Comparison of ENCODE assay signal across 19 cellular contexts in genomic region chr1:17844146-17844826, GRCh38.
A peak's percentile ranks its signal among the peaks of the same experiment; 100 is the strongest.
DNase-seq lines count a peak whose midpoint lies in the region; ATAC-seq, FAIRE-seq and TF ChIP-seq lines count a peak whose summit lies in the region.
"Had no signal": no experiment of that assay in that cellular context is flagged by ENCODE, and none has a peak within 500 bp of the region (broad histone marks: within the 10 kb centered on the region; RNA-seq: fewer than 3 reads in every experiment).

No MANE protein-coding gene starts in this region.

- no peak for ATAC-seq in GM21367 (IDR thresholded peaks at IDR 0.05; ENCODE audit: unreplicated experiment)
- no peak for ATAC-seq in stimulated activated naive CD8-positive, alpha-beta T cell treated with anti-CD3 and anti-CD28 coated beads, Interleukin-15, amount 100 ng/mL, for 72 hours
- ATAC-seq: Panc1, Right ventricle myocardium inferior had no signal

- H3K27ac Mint-ChIP-seq in stimulated activated naive CD8-positive, alpha-beta T cell treated with anti-CD3 and anti-CD28 coated beads, Interleukin-15, amount 100 ng/mL, for 72 hours, result no peak overlapping the region

- no peak overlapping the region for H3K4me3 Mint-ChIP-seq in stimulated activated naive CD8-positive, alpha-beta T cell treated with anti-CD3 and anti-CD28 coated beads, Interleukin-15, amount 100 ng/mL, for 72 hours

- no peaks in the 10 kb centered on the region for H3K4me1 Mint-ChIP-seq in stimulated activated naive CD8-positive, alpha-beta T cell treated with anti-CD3 and anti-CD28 coated beads, Interleukin-15, amount 100 ng/mL, for 72 hours

- H3K9me3 Mint-ChIP-seq in stimulated activated naive CD8-positive, alpha-beta T cell treated with anti-CD3 and anti-CD28 coated beads, Interleukin-15, amount 100 ng/mL, for 72 hours, result peaks cover 5 to 7% of the 10 kb centered on the region in 2 donors

- TF ChIP-seq CTCF in epithelial cell of proximal tubule (conservative IDR thresholded peaks at IDR 0.05; ENCODE audit: low read depth, low read length), result peak; percentile 8

- peaks cover 34% of the 10 kb centered on the region for H3K27me3 Mint-ChIP-seq in stimulated activated naive CD8-positive, alpha-beta T cell treated with anti-CD3 and anti-CD28 coated beads, Interleukin-15, amount 100 ng/mL, for 72 hours

- FAIRE-seq in GM12891 (lab: Jason Lieb, UNC), result no peak
- FAIRE-seq: GM18507, HTR-8/SVneo had no signal

- H3K4me3 ChIP-seq in epithelial cell of proximal tubule (ENCODE audit: low read depth, low read length), result no peak overlapping the region
- H3K4me3 ChIP-seq: SK-N-MC had no signal

- DNase-seq in NCI-H82 (lab: John Stamatoyannopoulos, UW) (peak; percentile 59), NCI-H82 treated with DMSO at 0.1 percent for 48 hours (lab: John Stamatoyannopoulos, UW; ENCODE audit: unreplicated experiment) (no peak), NCI-H524 treated with DMSO at 0.1 percent for 48 hours (lab: John Stamatoyannopoulos, UW) (peak; percentile 95), epithelial cell of proximal tubule (ENCODE audit: low read depth) (no peak), occipital lobe (lab: John Stamatoyannopoulos, UW) (no peak), GM12891 (ENCODE audit: insufficient read length, low spot score) (no peak)
- no peak for DNase-seq in stimulated activated naive CD8-positive, alpha-beta T cell treated with anti-CD3 and anti-CD28 coated beads, Interleukin-15, amount 100 ng/mL, for 72 hours
- DNase-seq: 8988T, HCEC 1CT, MV-4-11, NCI-H1417 treated with DMSO at 0.1 percent for 48 hours, NCI-H526, T-helper 1 cell had no signal

- no peak for TF ChIP-seq POLR2A in GM12891 (IDR thresholded peaks at IDR 0.05; ENCODE audit: low read depth, low read length)

TF ChIP-seq in GM12891, 5 proteins besides CTCF, POLR2A, EP300 and RAD21:
- no peak for TF ChIP-seq SPI1 (IDR thresholded peaks at IDR 0.05; ENCODE audit: low read depth, low read length)

Comparison
In these comparisons a context has a peak if more than half of its experiments do, and no peak if none do; other contexts are left out.
1. DNase-seq: peak in NCI-H82 (single experiment) and NCI-H524 treated with DMSO at 0.1 percent for 48 hours (single experiment); none in NCI-H82 treated with DMSO at 0.1 percent for 48 hours (single experiment), epithelial cell of proximal tubule (single experiment), stimulated activated naive CD8-positive, alpha-beta T cell treated with anti-CD3 and anti-CD28 coated beads, Interleukin-15, amount 100 ng/mL, for 72 hours (0 of 2), occipital lobe (single experiment) and GM12891 (single experiment).